27 cellular contexts compared by ENCODE assay signal in genomic region chr1:43914576-43915525, GRCh38. TPM values are rescaled to one million over a fixed set of nuclear protein-coding genes. Genes with fewer than 3 reads are reported as not detected.
DNase-seq lines count a peak whose midpoint lies in the region; ATAC-seq and TF ChIP-seq lines count a peak whose summit lies in the region.
"Had no signal": no experiment of that assay in that cellular context is flagged by ENCODE, and none has a peak within 500 bp of the region (broad histone marks: within the 10 kb centered on the region; RNA-seq: fewer than 3 reads in every experiment).

No MANE protein-coding gene starts in this region.

- H3K36me3 Mint-ChIP-seq in H9 (ENCODE audit: insufficient read depth in 1 of 3, low read depth in 3 of 3) (no peaks in the 10 kb centered on the region), endothelial cell (ENCODE audit: low read depth, unreplicated experiment) (peaks cover 6% of the 10 kb centered on the region)

- H3K4me3 ChIP-seq in SJCRH30 (no peak overlapping the region), neuronal stem cell (ENCODE audit: low read length in 2 of 2) (no peak overlapping the region)
- H3K4me3 ChIP-seq: gastrocnemius medialis, SJSA1, skin epidermis, suprapubic skin, vagina had no signal

- no peak overlapping the region for H2BK120ac ChIP-seq in H9 (ENCODE audit: low read depth, low read length, poor library complexity, severe bottlenecking)
- no peak overlapping the region for H2BK120ac ChIP-seq in neuronal stem cell (ENCODE audit: low read depth, low read length)

- H2BK12ac ChIP-seq in H9 (ENCODE audit: insufficient read length, low read depth, low read length) = no peak overlapping the region
- H2BK12ac ChIP-seq in neuronal stem cell (ENCODE audit: low read length) = peak overlapping the region; percentile 34

- H3K79me1 ChIP-seq in H9 (ENCODE audit: insufficient read depth, low read depth, low read length, poor library complexity, severe bottlenecking) = no peaks in the 10 kb centered on the region
- no peaks in the 10 kb centered on the region for H3K79me1 ChIP-seq in neuronal stem cell (ENCODE audit: low read depth, low read length)

- no peaks in the 10 kb centered on the region for H3K23me2 ChIP-seq in H9 (ENCODE audit: insufficient read length, low read depth, low read length, poor library complexity, severe bottlenecking)

- H4K91ac ChIP-seq in H9 (ENCODE audit: insufficient read length, low read depth, low read length) (no peak overlapping the region), neuronal stem cell (ENCODE audit: low read depth, low read length, poor library complexity) (no peak overlapping the region)

- H4K20me1 ChIP-seq in H9 (ENCODE audit: control insufficient read depth, insufficient read depth, insufficient read length) = no peaks in the 10 kb centered on the region

- peaks cover 32% of the 10 kb centered on the region in 2 experiments for H3K4me1 Mint-ChIP-seq in H9
- peaks cover 3% of the 10 kb centered on the region for H3K4me1 Mint-ChIP-seq in endothelial cell (ENCODE audit: unreplicated experiment)

- no peaks in the 10 kb centered on the region for H3K27me3 ChIP-seq in H9 (ENCODE audit: insufficient read depth, low read length)
- H3K27me3 ChIP-seq in SJCRH30 = no peaks in the 10 kb centered on the region
- H3K27me3 ChIP-seq in neuronal stem cell (ENCODE audit: control insufficient read depth in 3 of 3, insufficient read depth in 3 of 3, low read depth in 1 of 3, low read length in 3 of 3) = no peaks in the 10 kb centered on the region
- H3K27me3 ChIP-seq: gastrocnemius medialis, SJSA1, suprapubic skin, vagina had no signal

- H2AK5ac ChIP-seq in H9 (ENCODE audit: insufficient read length, low read length) (no peak overlapping the region), neuronal stem cell (ENCODE audit: low read depth, low read length) (no peak overlapping the region)

- H3K4me2 ChIP-seq in H9 (ENCODE audit: insufficient read depth, insufficient read length, low read length) (no peak overlapping the region), neuronal stem cell (ENCODE audit: insufficient read depth, low read length, poor library complexity, severe bottlenecking) (no peak overlapping the region)

- no peak overlapping the region for H2AFZ ChIP-seq in H9 (ENCODE audit: low read length)
- no peak overlapping the region for H2AFZ ChIP-seq in neuronal stem cell (ENCODE audit: low read length)

- H3K27ac Mint-ChIP-seq in H9 (peak overlapping the region in 2 of 3 experiments; percentile 11 to 77; a peak in 3 of 7 replicates), endothelial cell (ENCODE audit: unreplicated experiment) (no peak overlapping the region)
- H3K27ac Mint-ChIP-seq: progenitor cell of endocrine pancreas; T-helper 1 cell treated with Interleukin-12 subunit alpha and Interleukin-12 subunit beta and Interleukin-4 antibody, amounts not matched to agents 30 μg/mL and 1 μg/mL, for 36 hours had no signal

- H3K9ac ChIP-seq in H9 (ENCODE audit: extremely low read depth, insufficient read length, low read length) (no peak overlapping the region), neuronal stem cell (ENCODE audit: low read depth, low read length, poor library complexity) (peak overlapping the region; percentile 63)

- no peak overlapping the region for H3T11ph ChIP-seq in H9 (ENCODE audit: low read length)

- ATAC-seq in GM19351 (IDR thresholded peaks at IDR 0.05; ENCODE audit: unreplicated experiment) = no peak
- ATAC-seq: activated CD8-positive, alpha-beta T cell treated with anti-CD3 and anti-CD28 coated beads, Interleukin-2, amount 10 ng/mL, durations not matched to agents 7 days and 5 days had no signal

- H2BK5ac ChIP-seq in H9 (ENCODE audit: insufficient read length, low read length) = no peak overlapping the region
- H2BK5ac ChIP-seq in neuronal stem cell (ENCODE audit: low read length) = peak overlapping the region; percentile 3

- H3K4ac ChIP-seq in H9 (ENCODE audit: low read depth, low read length) = no peak overlapping the region
- no peak overlapping the region for H3K4ac ChIP-seq in neuronal stem cell (ENCODE audit: low read length)

- no CpG with 5 or more reads among the region's 13 CpGs for WGBS in H9 (ENCODE audit: extremely low coverage, insufficient read length, low lambda C conversion rate)
- WGBS in neuronal stem cell (ENCODE audit: extremely low coverage in 2 of 2, insufficient read length in 2 of 2, insufficient replicate concordance in 1 of 2), 2 donors = 100% methylated on average over 1 of the region's 13 CpGs; no CpG with 5 or more reads in 1 of the 2 donors

- H4K8ac ChIP-seq in H9 (replicated peaks; ENCODE audit: insufficient read length, low read depth, low read length) = no peak overlapping the region
- no peak overlapping the region for H4K8ac ChIP-seq in neuronal stem cell (ENCODE audit: low read depth, low read length)

- no peaks in the 10 kb centered on the region for H3K27me3 Mint-ChIP-seq in H9 (ENCODE audit: low read depth)
- peaks cover 9% of the 10 kb centered on the region for H3K27me3 Mint-ChIP-seq in endothelial cell (ENCODE audit: unreplicated experiment)

- H3K56ac ChIP-seq in H9 (ENCODE audit: insufficient read length, low read depth, low read length) = no peak overlapping the region

- H3K9me3 ChIP-seq in H9 (ENCODE audit: control insufficient read depth, low read depth, low read length) (no peaks in the 10 kb centered on the region), SJCRH30 (replicated peaks) (no peaks in the 10 kb centered on the region), neuronal stem cell (replicated peaks in 1 of 2; ENCODE audit: control insufficient read depth in 2 of 2, insufficient read depth in 1 of 2, low read depth in 1 of 2, low read length in 2 of 2) (no peaks in the 10 kb centered on the region)
- H3K9me3 ChIP-seq: gastrocnemius medialis, SJSA1, suprapubic skin, vagina had no signal

- no peak overlapping the region for H4K5ac ChIP-seq in H9 (ENCODE audit: insufficient read length, low read depth, low read length)

- H3K79me2 ChIP-seq in H9 (ENCODE audit: insufficient read depth, low read length) = no peaks in the 10 kb centered on the region

- H2BK20ac ChIP-seq in H9 (ENCODE audit: low read depth, low read length, poor library complexity, severe bottlenecking) = no peak overlapping the region

- H3K4me3 Mint-ChIP-seq in H9 (no peak overlapping the region), endothelial cell (ENCODE audit: unreplicated experiment) (no peak overlapping the region)
- H3K4me3 Mint-ChIP-seq: activated CD8-positive, alpha-beta T cell treated with anti-CD3 and anti-CD28 coated beads, Interleukin-2, amount 10 ng/mL, durations not matched to agents 7 days and 5 days; T-helper 1 cell treated with Interleukin-12 subunit alpha and Interleukin-12 subunit beta and Interleukin-4 antibody, amounts not matched to agents 30 μg/mL and 1 μg/mL, for 36 hours had no signal

- H2BK15ac ChIP-seq in H9 (ENCODE audit: low read depth, low read length) (no peak overlapping the region), neuronal stem cell (ENCODE audit: low read length) (no peak overlapping the region)

- H3K18ac ChIP-seq in H9 (ENCODE audit: insufficient read length, low read depth, low read length) (no peak overlapping the region), neuronal stem cell (ENCODE audit: low read length) (peak overlapping the region; percentile 11)

- no peaks in the 10 kb centered on the region for H3K9me3 Mint-ChIP-seq in H9
- H3K9me3 Mint-ChIP-seq in endothelial cell (ENCODE audit: unreplicated experiment) = no peaks in the 10 kb centered on the region
- H3K9me3 Mint-ChIP-seq: T-helper 1 cell treated with Interleukin-12 subunit alpha and Interleukin-12 subunit beta and Interleukin-4 antibody, amounts not matched to agents 30 μg/mL and 1 μg/mL, for 36 hours had no signal

- H3K14ac ChIP-seq in H9 (ENCODE audit: insufficient read depth, low read length) (no peak overlapping the region; the same call in 1 of the 2 replicates), neuronal stem cell (ENCODE audit: low read length) (peak overlapping the region; percentile 27)

- H3K4me1 ChIP-seq in H9 (ENCODE audit: insufficient read depth, low read length) = peaks cover 11% of the 10 kb centered on the region
- peaks cover 46% of the 10 kb centered on the region for H3K4me1 ChIP-seq in SJCRH30
- peaks cover 0 to 15% of the 10 kb centered on the region in 2 donors for H3K4me1 ChIP-seq in neuronal stem cell (ENCODE audit: control insufficient read depth in 2 of 2, insufficient read depth in 1 of 2, low read depth in 1 of 2, low read length in 2 of 2)
- H3K4me1 ChIP-seq: SJSA1 had no signal

- H3K27ac ChIP-seq in H9 (ENCODE audit: insufficient read length, low read depth, low read length) (no peak overlapping the region), SJCRH30 (peak overlapping the region; percentile 87), epithelial cell of prostate (peak overlapping the region; percentile 96), neuronal stem cell (replicated peaks; ENCODE audit: low read length) (no peak overlapping the region)
- H3K27ac ChIP-seq: gastrocnemius medialis, SJSA1, suprapubic skin had no signal

- H3K23ac ChIP-seq in H9 (ENCODE audit: insufficient read length, low read depth, low read length) = no peak overlapping the region
- no peak overlapping the region for H3K23ac ChIP-seq in neuronal stem cell (ENCODE audit: low read depth, low read length, poor library complexity)

- DNase-seq in H9 = no peak
- peak; percentile 65 to 69 for DNase-seq in SJCRH30
- no peak for DNase-seq in epithelial cell of prostate (ENCODE audit: low read depth, low spot score)
- DNase-seq in neuronal stem cell (ENCODE audit: low spot score) = no peak
- DNase-seq in RPMI8226 = no peak
- no peak for DNase-seq in endothelial cell (ENCODE audit: low spot score)
- DNase-seq in ureter (ENCODE audit: low spot score) = no peak
- DNase-seq: activated CD8-positive, alpha-beta T cell treated with anti-CD3 and anti-CD28 coated beads, Interleukin-2, amount 10 ng/mL, durations not matched to agents 7 days and 5 days; activated gamma-delta T cell; activated T-cell treated with anti-CD3 and anti-CD28 coated beads for 4 hours; C1 segment of cervical spinal cord; DND-41; gastrocnemius medialis; hypothalamus; NCI-H1105; NCI-H2081 treated with DMSO at 0.1 percent for 48 hours; NCI-H446 treated with DMSO at 0.1 percent for 48 hours; OCI-M1; stimulated activated CD4-positive, alpha-beta T cell treated with anti-CD3 and anti-CD28 coated beads, Interleukin-1b, Interleukin-23, amount 100 ng/mL, for 48 hours had no signal

- H3K36me3 ChIP-seq in SJCRH30 (no peaks in the 10 kb centered on the region), neuronal stem cell (replicated peaks in 1 of 2; ENCODE audit: control insufficient read depth in 2 of 2, insufficient read depth in 2 of 2, low read length in 2 of 2) (peaks cover 2 to 10% of the 10 kb centered on the region in 2 donors)
- H3K36me3 ChIP-seq: suprapubic skin, vagina had no signal

- TF ChIP-seq CTCF in H9 (conservative IDR thresholded peaks at IDR 0.05) (no peak), endothelial cell (IDR thresholded peaks at IDR 0.05; ENCODE audit: unreplicated experiment) (no peak)

RNA-seq across cellular contexts. Expression of gene ARTN, which starts 18.8 kb away (rescaled TPM):
- total RNA-seq in H9 (2021) (10.6 and 11.6 TPM in 2 replicates), endothelial cell (ENCODE audit: unreplicated experiment) (0.67 TPM), ureter (5.7 TPM)
- total RNA-seq in SJCRH30 (2014; rRNA removed; shearing (Covaris generic)) = 2.8 and 3.0 TPM in 2 replicates
- polyA plus RNA-seq in neuronal stem cell (2013, experiment 1 of 2) = 2.7 TPM
- polyA plus RNA-seq in neuronal stem cell (2013, experiment 2 of 2) = 2.4 TPM
- total RNA-seq: SJSA1 had no signal
- polyA plus RNA-seq: AG04450 had no signal

RNA-seq across cellular contexts. Expression of gene IPO13, which starts 31.9 kb away (rescaled TPM):
- total RNA-seq in H9 (2021) = 22.0 and 24.5 TPM in 2 replicates
- 15.4 and 17.7 TPM in 2 replicates for total RNA-seq in SJCRH30 (2014; rRNA removed; shearing (Covaris generic))
- 9.3 TPM for polyA plus RNA-seq in neuronal stem cell (2013, experiment 1 of 2)
- 9.1 TPM for polyA plus RNA-seq in neuronal stem cell (2013, experiment 2 of 2)
- total RNA-seq in endothelial cell (ENCODE audit: unreplicated experiment) = 31.5 TPM
- 22.1 TPM for total RNA-seq in ureter

RNA-seq across cellular contexts. Expression of gene DPH2, which starts 55.0 kb away (rescaled TPM):
- 74.4 and 79.6 TPM in 2 replicates for total RNA-seq in H9 (2021)
- 45.4 and 47.9 TPM in 2 replicates for total RNA-seq in SJCRH30 (2014; rRNA removed; shearing (Covaris generic))
- 11.1 TPM for polyA plus RNA-seq in neuronal stem cell (2013, experiment 1 of 2)
- polyA plus RNA-seq in neuronal stem cell (2013, experiment 2 of 2) = 11.6 TPM
- 17.1 TPM for total RNA-seq in endothelial cell (ENCODE audit: unreplicated experiment)
- 32.2 TPM for total RNA-seq in ureter

RNA-seq across cellular contexts. Expression of gene ATP6V0B, which starts 59.9 kb away (rescaled TPM):
- 127 and 131 TPM in 2 replicates for total RNA-seq in H9 (2021)
- total RNA-seq in SJCRH30 (2014; rRNA removed; shearing (Covaris generic)) = 89.7 and 109 TPM in 2 replicates
- 44.2 TPM for polyA plus RNA-seq in neuronal stem cell (2013, experiment 1 of 2)
- 41.9 TPM for polyA plus RNA-seq in neuronal stem cell (2013, experiment 2 of 2)
- 94.5 TPM for total RNA-seq in endothelial cell (ENCODE audit: unreplicated experiment)
- 98.3 TPM for total RNA-seq in ureter

Comparison
In these comparisons a context has a peak if more than half of its experiments do, and no peak if none do; other contexts are left out.
1. DNase-seq: peak in SJCRH30 (2 of 2); none in H9 (single experiment), epithelial cell of prostate (single experiment), neuronal stem cell (single experiment), RPMI8226 (single experiment), endothelial cell (single experiment) and ureter (single experiment).
2. H3K27ac ChIP-seq: peak in SJCRH30 (single experiment) and epithelial cell of prostate (single experiment); none in H9 (single experiment) and neuronal stem cell (single experiment).